In genomic region chr9:37295796-37296195, GRCh38 we compare ENCODE assay signal across 1 cellular context.
A peak's percentile ranks its signal among the peaks of the same experiment; 100 is the strongest.
TF ChIP-seq lines count a peak whose summit lies in the region.

No MANE protein-coding gene starts in this region.

TF ChIP-seq in HepG2, 621 proteins besides CTCF, POLR2A, EP300 and RAD21 (continued from another document):
- TF ChIP-seq STAG1 (CRISPR knock-in tag; IDR thresholded peaks at IDR 0.05) (peak; percentile 7; the same call in 1 of the 2 replicates), ZFX (CRISPR knock-in tag; IDR thresholded peaks at IDR 0.05; ENCODE audit: low read depth) (no peak), MAFK (conservative IDR thresholded peaks at IDR 0.05 in 1 of 2, IDR thresholded peaks at IDR 0.05 in 1 of 2; ENCODE audit: low read length in 2 of 2) (0 out of 4 replicates have a peak, but pooled peaks of 1 of the 2 experiments have one; percentile 4), CBX1 (IDR thresholded peaks at IDR 0.05; ENCODE audit: low read depth) (no peak)
TF ChIP-seq in HepG2: peak in this region for 2.
